8 cellular contexts compared by ENCODE assay signal in the genomic region with DNA sequence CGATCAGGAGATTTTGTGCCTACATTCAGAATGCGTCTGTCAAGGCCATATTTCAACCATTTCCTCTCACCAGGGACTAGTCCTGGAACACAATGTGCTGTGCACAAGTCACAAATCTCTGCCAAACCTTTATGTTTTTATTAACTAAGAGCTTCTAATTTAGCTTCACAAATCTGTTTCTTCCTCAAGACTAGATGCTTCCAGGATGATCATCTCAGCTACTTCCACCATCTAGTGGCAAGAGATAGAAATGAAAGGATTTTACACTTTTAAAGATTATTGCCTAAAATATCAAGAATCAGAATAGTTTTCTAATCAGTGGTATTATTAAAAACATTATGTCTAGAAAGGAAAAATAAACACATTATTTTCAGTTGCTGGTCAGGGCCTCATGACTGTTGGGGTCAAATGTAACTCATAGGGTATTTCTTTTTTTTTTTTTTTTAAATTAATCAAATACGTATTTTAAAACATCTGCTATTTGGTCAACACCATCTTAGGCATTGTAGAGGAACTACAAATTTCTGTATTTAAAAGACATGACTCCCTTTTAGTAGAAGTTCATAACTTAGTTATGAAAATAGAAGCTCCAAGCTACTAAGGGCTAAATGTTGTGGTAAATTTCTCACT.
DNase-seq lines count a peak whose midpoint lies in the region; ATAC-seq and TF ChIP-seq lines count a peak whose summit lies in the region.

No MANE protein-coding gene starts in this region.

- no peak overlapping the region for H3K4me3 ChIP-seq in endodermal cell (ENCODE audit: low read length)

- 82 to 100% methylated on average over 2 of the region's 3 CpGs for WGBS in endodermal cell (ENCODE audit: insufficient coverage in 1 of 2, insufficient read length in 1 of 2), 2 experiments

- no peaks in the 10 kb centered on the region for H3K36me3 ChIP-seq in endodermal cell (ENCODE audit: control insufficient read depth, insufficient read depth, low read length)

- no peaks in the 10 kb centered on the region for H3K9me3 Mint-ChIP-seq in endodermal cell
- peaks cover 9 to 19% of the 10 kb centered on the region in 2 donors for H3K9me3 Mint-ChIP-seq in activated naive CD4-positive, alpha-beta T cell treated with anti-CD3 and anti-CD28 coated beads, Interleukin-2, amount 50 U/mL, for 72 hours

- no peak for DNase-seq in GM10266 (ENCODE audit: extremely low spot score)
- peak; percentile 38 to 74 for DNase-seq in NCI-H446 (lab: John Stamatoyannopoulos, UW)
- DNase-seq in endodermal cell = no peak
- peak; percentile 70 for DNase-seq in pons (ENCODE audit: low spot score)
- no peak for DNase-seq in KG1 (lab: John Stamatoyannopoulos, UW)
- no peak for DNase-seq in activated naive CD4-positive, alpha-beta T cell treated with anti-CD3 and anti-CD28 coated beads, Interleukin-2, amount 50 U/mL, for 72 hours (ENCODE audit: low spot score in 2 of 2)
- DNase-seq in dermis blood vessel endothelial cell = no peak
- no peak for DNase-seq in stimulated activated CD4-positive, alpha-beta T cell treated with anti-CD3 and anti-CD28 coated beads, Interleukin-4, amount 100 ng/mL, for 4 hours

- H3K27ac Mint-ChIP-seq in endodermal cell = no peak overlapping the region
- H3K27ac Mint-ChIP-seq in activated naive CD4-positive, alpha-beta T cell treated with anti-CD3 and anti-CD28 coated beads, Interleukin-2, amount 50 U/mL, for 72 hours = no peak overlapping the region

- no peaks in the 10 kb centered on the region for H3K9me3 ChIP-seq in endodermal cell (ENCODE audit: control insufficient read depth, low read length)

- H3K36me3 Mint-ChIP-seq in endodermal cell (ENCODE audit: low read depth) = no peaks in the 10 kb centered on the region
- H3K36me3 Mint-ChIP-seq in activated naive CD4-positive, alpha-beta T cell treated with anti-CD3 and anti-CD28 coated beads, Interleukin-2, amount 50 U/mL, for 72 hours = peaks cover 0 to 14% of the 10 kb centered on the region in 2 donors

- no peaks in the 10 kb centered on the region for H3K4me1 ChIP-seq in endodermal cell (ENCODE audit: control insufficient read depth, insufficient read depth, low read length)

- no peaks in the 10 kb centered on the region for H3K27me3 ChIP-seq in endodermal cell (ENCODE audit: control insufficient read depth, insufficient read depth, low read length, poor library complexity, severe bottlenecking)

- TF ChIP-seq CTCF in GM10266 (IDR thresholded peaks at IDR 0.05; ENCODE audit: control insufficient read depth, insufficient read depth, low read depth, missing control alignments) (peak; percentile 16), endodermal cell (conservative IDR thresholded peaks at IDR 0.05) (peak; percentile 82)

- no peak overlapping the region for H3K27ac ChIP-seq in endodermal cell (ENCODE audit: low read depth, low read length)

- H3K4me3 Mint-ChIP-seq in endodermal cell = no peak overlapping the region

- no peak overlapping the region for H3K9ac ChIP-seq in endodermal cell (ENCODE audit: extremely low read depth, low read length, poor library complexity, severe bottlenecking)

- H3K4me1 Mint-ChIP-seq in endodermal cell = no peaks in the 10 kb centered on the region

- no peak for ATAC-seq in activated naive CD4-positive, alpha-beta T cell treated with anti-CD3 and anti-CD28 coated beads, Interleukin-2, amount 50 U/mL, for 72 hours

- no peaks in the 10 kb centered on the region for H3K27me3 Mint-ChIP-seq in endodermal cell (ENCODE audit: insufficient read depth)

Comparison
In these comparisons a context has a peak if more than half of its experiments do, and no peak if none do; other contexts are left out.
1. DNase-seq: peak in NCI-H446 (2 of 2) and pons (single experiment); none in GM10266 (single experiment), endodermal cell (single experiment), KG1 (single experiment), activated naive CD4-positive, alpha-beta T cell treated with anti-CD3 and anti-CD28 coated beads, Interleukin-2, amount 50 U/mL, for 72 hours (0 of 2), dermis blood vessel endothelial cell (single experiment) and stimulated activated CD4-positive, alpha-beta T cell treated with anti-CD3 and anti-CD28 coated beads, Interleukin-4, amount 100 ng/mL, for 4 hours (0 of 2).